In the genomic region with DNA sequence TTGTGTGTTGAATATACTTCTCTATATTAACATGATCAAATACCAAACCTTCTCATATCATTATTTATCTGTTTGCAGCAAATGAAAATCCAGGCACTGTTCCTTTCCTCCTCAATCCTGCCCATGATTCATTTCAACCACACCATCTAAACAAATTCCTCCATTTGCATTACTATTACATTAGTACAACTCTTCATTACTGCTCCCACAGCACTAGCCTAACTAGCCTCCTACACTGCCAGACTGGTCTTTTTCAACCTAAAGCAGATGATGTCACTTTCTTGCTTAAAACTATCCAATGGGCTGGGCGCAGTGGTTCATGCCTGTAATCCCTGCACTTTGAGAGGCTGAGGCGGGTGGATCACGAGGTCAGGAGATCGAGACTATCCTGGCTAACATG, we compare ENCODE assay signal across 1 cellular context.
TF ChIP-seq lines count a peak whose summit lies in the region.

No MANE protein-coding gene starts in this region.

TF ChIP-seq in IMR-90, 13 proteins besides CTCF, POLR2A, EP300 and RAD21 (continued from another document):
- TF ChIP-seq RFX5 (IDR thresholded peaks at IDR 0.05; ENCODE audit: low read depth, low read length) (no peak), MAZ (IDR thresholded peaks at IDR 0.05; ENCODE audit: borderline replicate concordance, low read depth, low read length) (no peak), SMC3 (IDR thresholded peaks at IDR 0.05; ENCODE audit: low read depth, low read length) (no peak), BHLHE40 (IDR thresholded peaks at IDR 0.05; ENCODE audit: low read depth, low read length) (no peak), MXI1 (IDR thresholded peaks at IDR 0.05; ENCODE audit: borderline replicate concordance, low read depth, low read length) (no peak), RCOR1 (IDR thresholded peaks at IDR 0.05; ENCODE audit: insufficient replicate concordance, low read length) (no peak), ELK1 (IDR thresholded peaks at IDR 0.05; ENCODE audit: borderline replicate concordance, low read depth, low read length) (no peak), MAFK (IDR thresholded peaks at IDR 0.05; ENCODE audit: low read depth, low read length) (0 out of 2 replicates have a peak, but pooled peaks have one; percentile 2)
